ENCODE assay signal across 1 cellular context in the genomic region with DNA sequence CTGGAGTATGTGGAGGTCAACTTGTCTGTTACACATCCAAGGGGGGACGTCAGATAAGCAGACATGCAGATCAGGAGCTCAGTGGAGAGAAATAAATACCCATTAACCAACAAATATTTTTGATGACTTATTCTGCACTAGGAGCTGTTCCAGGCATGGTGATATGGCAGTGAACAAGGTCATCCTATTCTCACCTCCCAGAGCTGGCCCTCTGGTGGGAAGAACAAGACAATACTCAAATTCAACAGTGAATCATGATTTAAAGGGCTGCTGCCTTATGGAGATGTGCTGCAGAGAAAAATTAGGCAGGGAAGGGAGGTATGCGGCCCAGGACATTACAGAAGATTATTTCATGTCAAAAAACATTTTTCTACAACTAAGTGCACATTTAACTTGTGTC.
TF ChIP-seq lines count a peak whose summit lies in the region.

No MANE protein-coding gene starts in this region.

TF ChIP-seq in GM23338, 12 proteins besides CTCF, POLR2A, EP300 and RAD21:
- TF ChIP-seq, protein P1, sequence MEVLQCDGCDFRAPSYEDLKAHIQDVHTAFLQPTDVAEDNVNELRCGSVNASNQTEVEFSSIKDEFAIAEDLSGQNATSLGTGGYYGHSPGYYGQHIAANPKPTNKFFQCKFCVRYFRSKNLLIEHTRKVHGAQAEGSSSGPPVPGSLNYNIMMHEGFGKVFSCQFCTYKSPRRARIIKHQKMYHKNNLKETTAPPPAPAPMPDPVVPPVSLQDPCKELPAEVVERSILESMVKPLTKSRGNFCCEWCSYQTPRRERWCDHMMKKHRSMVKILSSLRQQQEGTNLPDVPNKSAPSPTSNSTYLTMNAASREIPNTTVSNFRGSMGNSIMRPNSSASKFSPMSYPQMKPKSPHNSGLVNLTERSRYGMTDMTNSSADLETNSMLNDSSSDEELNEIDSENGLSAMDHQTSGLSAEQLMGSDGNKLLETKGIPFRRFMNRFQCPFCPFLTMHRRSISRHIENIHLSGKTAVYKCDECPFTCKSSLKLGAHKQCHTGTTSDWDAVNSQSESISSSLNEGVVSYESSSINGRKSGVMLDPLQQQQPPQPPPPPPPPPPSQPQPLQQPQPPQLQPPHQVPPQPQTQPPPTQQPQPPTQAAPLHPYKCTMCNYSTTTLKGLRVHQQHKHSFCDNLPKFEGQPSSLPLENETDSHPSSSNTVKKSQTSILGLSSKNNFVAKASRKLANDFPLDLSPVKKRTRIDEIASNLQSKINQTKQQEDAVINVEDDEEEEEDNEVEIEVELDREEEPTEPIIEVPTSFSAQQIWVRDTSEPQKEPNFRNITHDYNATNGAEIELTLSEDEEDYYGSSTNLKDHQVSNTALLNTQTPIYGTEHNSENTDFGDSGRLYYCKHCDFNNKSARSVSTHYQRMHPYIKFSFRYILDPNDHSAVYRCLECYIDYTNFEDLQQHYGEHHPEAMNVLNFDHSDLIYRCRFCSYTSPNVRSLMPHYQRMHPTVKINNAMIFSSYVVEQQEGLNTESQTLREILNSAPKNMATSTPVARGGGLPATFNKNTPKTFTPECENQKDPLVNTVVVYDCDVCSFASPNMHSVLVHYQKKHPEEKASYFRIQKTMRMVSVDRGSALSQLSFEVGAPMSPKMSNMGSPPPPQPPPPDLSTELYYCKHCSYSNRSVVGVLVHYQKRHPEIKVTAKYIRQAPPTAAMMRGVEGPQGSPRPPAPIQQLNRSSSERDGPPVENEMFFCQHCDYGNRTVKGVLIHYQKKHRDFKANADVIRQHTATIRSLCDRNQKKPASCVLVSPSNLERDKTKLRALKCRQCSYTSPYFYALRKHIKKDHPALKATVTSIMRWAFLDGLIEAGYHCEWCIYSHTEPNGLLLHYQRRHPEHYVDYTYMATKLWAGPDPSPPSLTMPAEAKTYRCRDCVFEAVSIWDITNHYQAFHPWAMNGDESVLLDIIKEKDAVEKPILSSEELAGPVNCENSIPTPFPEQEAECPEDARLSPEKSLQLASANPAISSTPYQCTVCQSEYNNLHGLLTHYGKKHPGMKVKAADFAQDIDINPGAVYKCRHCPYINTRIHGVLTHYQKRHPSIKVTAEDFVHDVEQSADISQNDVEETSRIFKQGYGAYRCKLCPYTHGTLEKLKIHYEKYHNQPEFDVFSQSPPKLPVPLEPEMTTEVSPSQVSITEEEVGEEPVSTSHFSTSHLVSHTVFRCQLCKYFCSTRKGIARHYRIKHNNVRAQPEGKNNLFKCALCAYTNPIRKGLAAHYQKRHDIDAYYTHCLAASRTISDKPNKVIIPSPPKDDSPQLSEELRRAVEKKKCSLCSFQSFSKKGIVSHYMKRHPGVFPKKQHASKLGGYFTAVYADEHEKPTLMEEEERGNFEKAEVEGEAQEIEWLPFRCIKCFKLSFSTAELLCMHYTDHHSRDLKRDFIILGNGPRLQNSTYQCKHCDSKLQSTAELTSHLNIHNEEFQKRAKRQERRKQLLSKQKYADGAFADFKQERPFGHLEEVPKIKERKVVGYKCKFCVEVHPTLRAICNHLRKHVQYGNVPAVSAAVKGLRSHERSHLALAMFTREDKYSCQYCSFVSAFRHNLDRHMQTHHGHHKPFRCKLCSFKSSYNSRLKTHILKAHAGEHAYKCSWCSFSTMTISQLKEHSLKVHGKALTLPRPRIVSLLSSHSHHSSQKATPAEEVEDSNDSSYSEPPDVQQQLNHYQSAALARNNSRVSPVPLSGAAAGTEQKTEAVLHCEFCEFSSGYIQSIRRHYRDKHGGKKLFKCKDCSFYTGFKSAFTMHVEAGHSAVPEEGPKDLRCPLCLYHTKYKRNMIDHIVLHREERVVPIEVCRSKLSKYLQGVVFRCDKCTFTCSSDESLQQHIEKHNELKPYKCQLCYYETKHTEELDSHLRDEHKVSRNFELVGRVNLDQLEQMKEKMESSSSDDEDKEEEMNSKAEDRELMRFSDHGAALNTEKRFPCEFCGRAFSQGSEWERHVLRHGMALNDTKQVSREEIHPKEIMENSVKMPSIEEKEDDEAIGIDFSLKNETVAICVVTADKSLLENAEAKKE (CRISPR knock-in tag; IDR thresholded peaks at IDR 0.05): no peak
- TF ChIP-seq ZNF331 (CRISPR knock-in tag; IDR thresholded peaks at IDR 0.05; ENCODE audit: low read depth): no peak
